8 cellular contexts compared by ENCODE assay signal in genomic region chr19:5978606-5979552, GRCh38. TPM values are rescaled to one million over a fixed set of nuclear protein-coding genes. Genes with fewer than 3 reads are reported as not detected.
A peak's percentile ranks its signal among the peaks of the same experiment; 100 is the strongest.
DNase-seq lines count a peak whose midpoint lies in the region; ATAC-seq lines count a peak whose summit lies in the region.

No MANE protein-coding gene starts in this region.

- peaks cover 14% of the 10 kb centered on the region for H3K36me3 ChIP-seq in iPS-18a (ENCODE audit: control insufficient read depth, low read depth, low read length)

- H3K4me3 ChIP-seq in iPS-18a (ENCODE audit: low read length): peak overlapping the region; percentile 55

- H3K27me3 ChIP-seq in iPS-18a (ENCODE audit: control insufficient read depth, insufficient read depth, low read length): no peaks in the 10 kb centered on the region

- peaks cover 4% of the 10 kb centered on the region for H3K4me1 ChIP-seq in iPS-18a (ENCODE audit: control insufficient read depth, low read depth, low read length)

- DNase-seq in DMS53 (lab: John Stamatoyannopoulos, UW) (peak; percentile 36), DMS53 treated with DMSO at 0.1 percent for 48 hours (lab: John Stamatoyannopoulos, UW; ENCODE audit: unreplicated experiment) (no peak), putamen (ENCODE audit: low spot score) (no peak), NOMO-1 treated with DMSO at 0.1 percent for 48 hours (lab: John Stamatoyannopoulos, UW; ENCODE audit: unreplicated experiment) (no peak)
- no peak for DNase-seq in activated naive CD4-positive, alpha-beta T cell treated with anti-CD3 and anti-CD28 coated beads, Interleukin-2, amount 50 U/mL, for 72 hours (ENCODE audit: low spot score in 2 of 2)
- peak; percentile 23 for DNase-seq in stimulated activated naive CD8-positive, alpha-beta T cell treated with anti-CD3 and anti-CD28 coated beads, Interleukin-15, Interleukin-2, amounts not matched to agents 100 U/mL and 50 U/mL, for 24 hours

- peak overlapping the region; percentile 51 for H3K9ac ChIP-seq in iPS-18a (ENCODE audit: low read length)

- H3K27ac Mint-ChIP-seq in activated naive CD4-positive, alpha-beta T cell treated with anti-CD3 and anti-CD28 coated beads, Interleukin-2, amount 50 U/mL, for 72 hours: peak overlapping the region; percentile 95 to 97

- no peaks in the 10 kb centered on the region for H3K9me3 ChIP-seq in iPS-18a (ENCODE audit: control insufficient read depth, low read depth, low read length)

- no peaks in the 10 kb centered on the region for H3K9me3 Mint-ChIP-seq in activated naive CD4-positive, alpha-beta T cell treated with anti-CD3 and anti-CD28 coated beads, Interleukin-2, amount 50 U/mL, for 72 hours

- peaks cover 32 to 41% of the 10 kb centered on the region in 2 donors for H3K36me3 Mint-ChIP-seq in activated naive CD4-positive, alpha-beta T cell treated with anti-CD3 and anti-CD28 coated beads, Interleukin-2, amount 50 U/mL, for 72 hours

- ATAC-seq in activated naive CD4-positive, alpha-beta T cell treated with anti-CD3 and anti-CD28 coated beads, Interleukin-2, amount 50 U/mL, for 72 hours: no peak
- ATAC-seq in stimulated activated naive CD8-positive, alpha-beta T cell treated with anti-CD3 and anti-CD28 coated beads, Interleukin-15, Interleukin-2, amounts not matched to agents 100 U/mL and 50 U/mL, for 24 hours: no peak
- ATAC-seq in HG02610 (IDR thresholded peaks at IDR 0.05; ENCODE audit: unreplicated experiment): no peak

- no peak overlapping the region for H3K27ac ChIP-seq in iPS-18a (ENCODE audit: low read length)

RNA-seq across cellular contexts. Expression of gene RANBP3, which starts 0.9 kb away (rescaled TPM):
- total RNA-seq in activated naive CD4-positive, alpha-beta T cell treated with anti-CD3 and anti-CD28 coated beads, Interleukin-2, amount 50 U/mL, for 72 hours: 100 to 1,000 TPM in 1 of 2 donors, 10 to 100 TPM in 1; 89.6 to 112 TPM

Comparison
In these comparisons a context has a peak if more than half of its experiments do, and no peak if none do; other contexts are left out.
1. DNase-seq: peak in DMS53 (single experiment) and stimulated activated naive CD8-positive, alpha-beta T cell treated with anti-CD3 and anti-CD28 coated beads, Interleukin-15, Interleukin-2, amounts not matched to agents 100 U/mL and 50 U/mL, for 24 hours (single experiment); none in DMS53 treated with DMSO at 0.1 percent for 48 hours (single experiment), activated naive CD4-positive, alpha-beta T cell treated with anti-CD3 and anti-CD28 coated beads, Interleukin-2, amount 50 U/mL, for 72 hours (0 of 2), putamen (single experiment) and NOMO-1 treated with DMSO at 0.1 percent for 48 hours (single experiment).